ENCODE assay signal across 11 cellular contexts in genomic region chr3:159418571-159419526, GRCh38.
DNase-seq lines count a peak whose midpoint lies in the region; ATAC-seq, FAIRE-seq and TF ChIP-seq lines count a peak whose summit lies in the region.
"Had no signal": no experiment of that assay in that cellular context is flagged by ENCODE, and none has a peak within 500 bp of the region (broad histone marks: within the 10 kb centered on the region; RNA-seq: fewer than 3 reads in every experiment).

No MANE protein-coding gene starts in this region.

- no peak for TF ChIP-seq CTCF in RWPE1 (conservative IDR thresholded peaks at IDR 0.05; ENCODE audit: low read depth)
- TF ChIP-seq CTCF in fibroblast of villous mesenchyme (IDR thresholded peaks at IDR 0.05; ENCODE audit: insufficient read depth, low read depth, low read length) = no peak
- TF ChIP-seq CTCF in vagina (IDR thresholded peaks at IDR 0.05) = no peak

- CTCF ChIA-PET in RWPE1 (lab: Yijun Ruan, JAX) = no interaction called here

- no peaks in the 10 kb centered on the region for H3K36me3 ChIP-seq in vagina

- no peak overlapping the region for H3K4me3 ChIP-seq in fibroblast of villous mesenchyme (ENCODE audit: low read depth, low read length)
- no peak overlapping the region for H3K4me3 ChIP-seq in skeletal muscle cell (ENCODE audit: low read depth, low read length)
- H3K4me3 ChIP-seq in vagina = no peak overlapping the region

- ATAC-seq in GM21528 (IDR thresholded peaks at IDR 0.05; ENCODE audit: low FRiP score, unreplicated experiment) = no peak

- H3K4me1 ChIP-seq in vagina = no peaks in the 10 kb centered on the region

- intact Hi-C loops in vagina (cut with DNase I) = no loop called here

- H3K9me3 ChIP-seq in vagina = no peaks in the 10 kb centered on the region

- DNase-seq in H54 (ENCODE audit: insufficient read length, low spot score) (peak; percentile 16), RWPE1 (ENCODE audit: low spot score) (peak; percentile 11), fibroblast of villous mesenchyme (ENCODE audit: low read depth) (peak; percentile 78), skeletal muscle cell (ENCODE audit: low read depth) (peak; percentile 11), vagina (ENCODE audit: extremely low spot score in 2 of 2) (no peak), pons (ENCODE audit: low spot score) (no peak)
- DNase-seq: activated CD8-positive, alpha-beta memory T cell treated with anti-CD3 and anti-CD28 coated beads for 24 hours; activated naive CD8-positive, alpha-beta T cell treated with anti-CD3 and anti-CD28 coated beads, Interleukin-2, amount 10 ng/mL, durations not matched to agents 7 days and 5 days; endodermal cell; NCI-H1694 treated with DMSO at 0.1 percent for 48 hours had no signal

- POLR2A ChIA-PET in RWPE1 (lab: Yijun Ruan, JAX; ENCODE audit: low non-redundant PET) = no interaction called here

- no peak for TF ChIP-seq POLR2A in H54 (IDR thresholded peaks at IDR 0.05; ENCODE audit: low read depth, low read length)
- no peak for TF ChIP-seq POLR2A in vagina (IDR thresholded peaks at IDR 0.05)

- peak; percentile 94 for FAIRE-seq in H54 (lab: Jason Lieb, UNC)

- H3K27me3 ChIP-seq in vagina = no peaks in the 10 kb centered on the region

- no peak overlapping the region for H3K27ac ChIP-seq in RWPE1
- no peak overlapping the region for H3K27ac ChIP-seq in vagina

Comparison
In these comparisons a context has a peak if more than half of its experiments do, and no peak if none do; other contexts are left out.
1. DNase-seq: peak in H54 (single experiment), RWPE1 (single experiment), fibroblast of villous mesenchyme (single experiment) and skeletal muscle cell (single experiment); none in vagina (0 of 2) and pons (single experiment).